8 cellular contexts compared by ENCODE assay signal in the genomic region with DNA sequence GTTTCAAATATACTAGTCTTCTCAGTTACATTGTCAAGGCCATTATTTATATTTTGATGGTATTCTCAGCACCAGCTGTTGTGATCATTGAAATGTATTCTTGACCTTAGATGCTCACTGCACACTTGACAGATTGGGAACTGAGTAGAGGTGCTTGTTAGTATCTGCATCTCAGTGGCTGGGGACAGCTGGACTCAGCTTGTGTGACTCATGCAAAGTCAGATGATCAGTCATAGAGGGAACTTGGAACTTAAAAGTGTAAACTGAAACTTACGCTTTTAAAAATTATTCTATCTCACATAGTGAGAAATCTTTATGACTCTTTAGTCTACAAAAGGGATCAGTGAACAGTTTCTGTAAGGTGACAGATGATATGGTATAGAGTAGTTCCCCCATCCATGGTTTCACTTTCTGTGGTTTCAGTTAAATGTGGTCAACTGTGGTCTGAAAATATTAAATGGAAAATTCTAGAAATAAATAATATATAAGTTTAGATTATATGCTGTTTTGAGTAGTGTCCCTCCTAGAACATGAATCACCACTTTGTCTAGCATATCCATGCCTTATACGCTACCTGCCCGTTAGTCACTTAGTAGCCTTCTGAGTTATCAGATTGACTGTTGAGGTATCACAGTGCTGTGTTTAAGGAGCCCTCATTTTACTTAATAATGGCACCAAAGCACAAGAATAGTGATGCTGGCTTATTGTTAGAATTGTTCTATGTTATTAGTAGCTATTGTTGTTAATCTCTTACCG.
DNase-seq lines count a peak whose midpoint lies in the region; ATAC-seq lines count a peak whose summit lies in the region.
"Not testable (repeated sequence)": the region's sequence is repeated elsewhere in the genome, so short reads cannot be mapped to it uniquely, and the experiment has no call there.

No MANE protein-coding gene starts in this region.

- H3K27ac Mint-ChIP-seq in activated CD8-positive, alpha-beta memory T cell treated with anti-CD3 and anti-CD28 coated beads, Interleukin-2, amount 10 ng/mL, durations not matched to agents 7 days and 5 days: not testable (repeated sequence)

- H3K9me3 Mint-ChIP-seq in activated CD8-positive, alpha-beta memory T cell treated with anti-CD3 and anti-CD28 coated beads, Interleukin-2, amount 10 ng/mL, durations not matched to agents 7 days and 5 days (ENCODE audit: low read depth): not testable (repeated sequence)

- CTCF ChIA-PET in activated CD8-positive, alpha-beta memory T cell treated with anti-CD3 and anti-CD28 coated beads, Interleukin-2, amount 10 ng/mL, durations not matched to agents 7 days and 5 days (lab: Charles Lee): not testable (repeated sequence)

- not testable (repeated sequence) for H3K36me3 Mint-ChIP-seq in activated CD8-positive, alpha-beta memory T cell treated with anti-CD3 and anti-CD28 coated beads, Interleukin-2, amount 10 ng/mL, durations not matched to agents 7 days and 5 days

- not testable (repeated sequence) for H3K4me1 Mint-ChIP-seq in activated CD8-positive, alpha-beta memory T cell treated with anti-CD3 and anti-CD28 coated beads, Interleukin-2, amount 10 ng/mL, durations not matched to agents 7 days and 5 days

- ATAC-seq in GM18868 (IDR thresholded peaks at IDR 0.05; ENCODE audit: unreplicated experiment): peak; percentile 95
- ATAC-seq in GM19452 (IDR thresholded peaks at IDR 0.05; ENCODE audit: unreplicated experiment): peak; percentile 94
- ATAC-seq in GM21619 (IDR thresholded peaks at IDR 0.05; ENCODE audit: unreplicated experiment): peak; percentile 93
- ATAC-seq in HG02852 (IDR thresholded peaks at IDR 0.05; ENCODE audit: unreplicated experiment): peak; percentile 96
- ATAC-seq in HG03097 (IDR thresholded peaks at IDR 0.05; ENCODE audit: low FRiP score, unreplicated experiment): peak; percentile 96
- peak; percentile 91 for ATAC-seq in HG03460 (IDR thresholded peaks at IDR 0.05; ENCODE audit: unreplicated experiment)
- ATAC-seq in activated CD8-positive, alpha-beta memory T cell treated with anti-CD3 and anti-CD28 coated beads, Interleukin-2, amount 10 ng/mL, durations not matched to agents 7 days and 5 days: peak; percentile 39
- peak; percentile 40 for ATAC-seq in stimulated activated naive CD8-positive, alpha-beta T cell treated with anti-CD3 and anti-CD28 coated beads, Interleukin-15, Interleukin-2, amounts not matched to agents 100 U/mL and 50 U/mL, for 24 hours

- H3K4me3 Mint-ChIP-seq in activated CD8-positive, alpha-beta memory T cell treated with anti-CD3 and anti-CD28 coated beads, Interleukin-2, amount 10 ng/mL, durations not matched to agents 7 days and 5 days: not testable (repeated sequence)

- not testable (repeated sequence) for DNase-seq in activated CD8-positive, alpha-beta memory T cell treated with anti-CD3 and anti-CD28 coated beads, Interleukin-2, amount 10 ng/mL, durations not matched to agents 7 days and 5 days; stimulated activated naive CD8-positive, alpha-beta T cell treated with anti-CD3 and anti-CD28 coated beads, Interleukin-15, Interleukin-2, amounts not matched to agents 100 U/mL and 50 U/mL, for 24 hours

- H3K27me3 Mint-ChIP-seq in activated CD8-positive, alpha-beta memory T cell treated with anti-CD3 and anti-CD28 coated beads, Interleukin-2, amount 10 ng/mL, durations not matched to agents 7 days and 5 days: not testable (repeated sequence)

Comparison
In these comparisons a context has a peak if more than half of its experiments do, and no peak if none do; other contexts are left out.
1. ATAC-seq: peak in every context shown above with its lines; median percentile 96 in HG02852; 96 in HG03097; 95 in GM18868; 94 in GM19452; 93 in GM21619; 91 in HG03460; 40 in stimulated activated naive CD8-positive, alpha-beta T cell treated with anti-CD3 and anti-CD28 coated beads, Interleukin-15, Interleukin-2, amounts not matched to agents 100 U/mL and 50 U/mL, for 24 hours; 39 in activated CD8-positive, alpha-beta memory T cell treated with anti-CD3 and anti-CD28 coated beads, Interleukin-2, amount 10 ng/mL, durations not matched to agents 7 days and 5 days.